ENCODE assay signal across 21 cellular contexts in genomic region chr4:94828882-94829281, GRCh38.
DNase-seq lines count a peak whose midpoint lies in the region; ATAC-seq, FAIRE-seq and TF ChIP-seq lines count a peak whose summit lies in the region.
"Had no signal": no experiment of that assay in that cellular context is flagged by ENCODE, and none has a peak within 500 bp of the region (broad histone marks: within the 10 kb centered on the region; RNA-seq: fewer than 3 reads in every experiment).

No MANE protein-coding gene starts in this region.

- no peak for TF ChIP-seq EP300 in A549 (IDR thresholded peaks at IDR 0.05)

- DNase-seq in A549 (ENCODE audit: low read depth in 1 of 2, low spot score in 1 of 2) (no peak), NCI-H226 (peak; percentile 17), bronchial epithelial cell (ENCODE audit: low read depth) (peak; percentile 97), keratinocyte (ENCODE audit: low read depth, low spot score) (peak; percentile 57), HFFc6 (no peak), aorta (no peak)
- DNase-seq: 8988T, DMS 273 treated with DMSO at 0.1 percent for 48 hours, DND-41, KG1, NCI-H1436, NCI-H1930, NCI-H2171, NCI-H446 treated with DMSO at 0.1 percent for 48 hours, NCI-H69, SIG-M5 had no signal

- no peaks in the 10 kb centered on the region for H3K9me1 ChIP-seq in keratinocyte (ENCODE audit: control insufficient read depth, extremely low read depth, insufficient read depth, low read length)

- H3K9ac ChIP-seq in keratinocyte (ENCODE audit: control insufficient read depth, extremely low read depth, insufficient read depth, low read length) = peak overlapping the region; percentile 40

- peaks cover 37% of the 10 kb centered on the region for H3K4me1 ChIP-seq in A549
- peaks cover 30% of the 10 kb centered on the region for H3K4me1 ChIP-seq in keratinocyte (ENCODE audit: control insufficient read depth, extremely low read depth, insufficient read depth, low read length)
- peaks cover 2 to 3% of the 10 kb centered on the region in 2 donors for H3K4me1 ChIP-seq in aorta (ENCODE audit: control insufficient read depth in 1 of 2, insufficient read depth in 2 of 2, low read length in 2 of 2)

- H3K27ac ChIP-seq in A549 = peak overlapping the region in 1 of 2 experiments; percentile 37; a peak in 1 of 6 replicates
- H3K27ac ChIP-seq in keratinocyte (ENCODE audit: control insufficient read depth, insufficient read depth, low read length) = peak overlapping the region; percentile 93
- no peak overlapping the region for H3K27ac ChIP-seq in aorta (ENCODE audit: low read depth in 1 of 2, low read length in 2 of 2)

- H3K4me3 ChIP-seq in A549 (no peak overlapping the region), bronchial epithelial cell (ENCODE audit: low read depth, low read length) (no peak overlapping the region), keratinocyte (ENCODE audit: control insufficient read depth in 2 of 3, extremely low read depth in 1 of 3, insufficient read depth in 2 of 3, low read depth in 1 of 3, low read length in 3 of 3) (no peak overlapping the region), aorta (ENCODE audit: low read length in 2 of 2) (no peak overlapping the region)

- 0 out of 3 replicates have a peak overlapping the region, but pooled peaks have one; percentile 3 for H3K4me2 ChIP-seq in A549
- peak overlapping the region; percentile 37 for H3K4me2 ChIP-seq in keratinocyte (ENCODE audit: control insufficient read depth, extremely low read depth, insufficient read depth, low read depth, low read length)

- H3K9me3 ChIP-seq in A549 = no peaks in the 10 kb centered on the region
- H3K9me3 ChIP-seq in keratinocyte (ENCODE audit: control insufficient read depth, low read depth, low read length) = no peaks in the 10 kb centered on the region
- no peaks in the 10 kb centered on the region for H3K9me3 ChIP-seq in aorta (ENCODE audit: control insufficient read depth, low read length)

- no peaks in the 10 kb centered on the region for H3K9me3 Mint-ChIP-seq in HFFc6

- intact Hi-C loops in aorta (cut with DNase I) = no loop called here

- H3K27me3 ChIP-seq in bronchial epithelial cell (ENCODE audit: control insufficient read depth, insufficient read depth, low read length) (no peaks in the 10 kb centered on the region), keratinocyte (ENCODE audit: control insufficient read depth, extremely low read depth, insufficient read depth, low read length) (no peaks in the 10 kb centered on the region), aorta (ENCODE audit: control insufficient read depth in 1 of 2, insufficient read depth in 2 of 2, low read length in 1 of 2) (no peaks in the 10 kb centered on the region)

- peaks cover 11% of the 10 kb centered on the region for H3K4me1 Mint-ChIP-seq in HFFc6 (ENCODE audit: low read depth)
- H3K4me1 Mint-ChIP-seq: B cell had no signal

- H3K36me3 ChIP-seq in bronchial epithelial cell (ENCODE audit: control insufficient read depth, insufficient read depth, low read length) (no peaks in the 10 kb centered on the region), keratinocyte (ENCODE audit: control insufficient read depth in 2 of 2, extremely low read depth in 1 of 2, insufficient read depth in 2 of 2, low read length in 2 of 2) (no peaks in the 10 kb centered on the region), aorta (ENCODE audit: control insufficient read depth in 1 of 2, insufficient read depth in 2 of 2, low read length in 1 of 2) (no peaks in the 10 kb centered on the region)

- H3K4me3 Mint-ChIP-seq in HFFc6 = no peak overlapping the region
- H3K4me3 Mint-ChIP-seq: B cell had no signal

- no peak for TF ChIP-seq RAD21 in A549 (conservative IDR thresholded peaks at IDR 0.05 in 1 of 2, IDR thresholded peaks at IDR 0.05 in 1 of 2)

- no peaks in the 10 kb centered on the region for H4K20me1 ChIP-seq in keratinocyte (ENCODE audit: control insufficient read depth, extremely low read depth, insufficient read depth, low read length)

- ATAC-seq in A549 = no peak
- no peak for ATAC-seq in HG03039 (IDR thresholded peaks at IDR 0.05; ENCODE audit: unreplicated experiment)
- ATAC-seq in HG02981 (IDR thresholded peaks at IDR 0.05; ENCODE audit: unreplicated experiment) = no peak
- no peak for ATAC-seq in aorta (ENCODE audit: low FRiP score)
- ATAC-seq: HepG2 had no signal

- POLR2A ChIA-PET in A549 (lab: Yijun Ruan, JAX) = interaction anchor here (1.4 kb wide), 1 partner anchor 71 kb away, joined by 3 read pairs; the partner anchor contains the start of gene BMPR1B

- no peak overlapping the region for H3K27ac Mint-ChIP-seq in HFFc6
- H3K27ac Mint-ChIP-seq: B cell had no signal

- no peaks in the 10 kb centered on the region for H3K79me2 ChIP-seq in keratinocyte (ENCODE audit: control insufficient read depth, insufficient read depth, low read length)

- WGBS in A549 (ENCODE audit: missing lambda C conversion rate) = 86% methylated on average over 1 of the region's 1 CpG
- WGBS in aorta, 2 donors = 99 to 100% methylated on average over 1 of the region's 1 CpG

- CTCF ChIA-PET in A549 (lab: Yijun Ruan, JAX) = no interaction called here

- no peak overlapping the region for H2AFZ ChIP-seq in keratinocyte (ENCODE audit: control insufficient read depth, low read length)

- TF ChIP-seq CTCF in A549 (IDR thresholded peaks at IDR 0.05) (no peak), bronchial epithelial cell (IDR thresholded peaks at IDR 0.05; ENCODE audit: insufficient read depth, low read length, severe bottlenecking) (no peak), keratinocyte (optimal IDR thresholded peaks at IDR 0.05 in 1 of 3, IDR thresholded peaks at IDR 0.05 in 1 of 3, conservative IDR thresholded peaks at IDR 0.05 in 1 of 3; ENCODE audit: extremely low read depth in 1 of 3, insufficient read depth in 2 of 3, low read length in 3 of 3) (no peak), HFFc6 (IDR thresholded peaks at IDR 0.05) (no peak)

- H3K36me3 Mint-ChIP-seq in HFFc6 (ENCODE audit: low read depth) = no peaks in the 10 kb centered on the region

- TF ChIP-seq POLR2A in A549 (IDR thresholded peaks at IDR 0.05; ENCODE audit: low read length) = no peak

- dilution Hi-C loops in keratinocyte (cut with MboI; ENCODE audit: extremely low pct_ligation_motif_present, low sequenced_read_pairs) = no loop called here

- H3K27me3 Mint-ChIP-seq in HFFc6 (ENCODE audit: insufficient read depth) = peaks cover 19% of the 10 kb centered on the region
- H3K27me3 Mint-ChIP-seq: B cell had no signal

- FAIRE-seq in A549 (lab: Jason Lieb, UNC) (no peak), bronchial epithelial cell (lab: Jason Lieb, UNC) (no peak), keratinocyte (lab: Jason Lieb, UNC) (peak; percentile 13)
- FAIRE-seq: H54, HepG2 had no signal

TF ChIP-seq in A549, 52 proteins besides CTCF, POLR2A, EP300 and RAD21 (continues in another document):
- TF ChIP-seq CHD4 (IDR thresholded peaks at IDR 0.05; ENCODE audit: borderline replicate concordance) (no peak), EHF (CRISPR knock-in tag; IDR thresholded peaks at IDR 0.05) (no peak), KDM5A (IDR thresholded peaks at IDR 0.05) (no peak), MAFK (IDR thresholded peaks at IDR 0.05; ENCODE audit: partially characterized antibody) (no peak), RARB (CRISPR knock-in tag; IDR thresholded peaks at IDR 0.05) (no peak), HDAC2 (IDR thresholded peaks at IDR 0.05) (no peak), ZSCAN20 (CRISPR knock-in tag; IDR thresholded peaks at IDR 0.05) (no peak), EHMT2 (IDR thresholded peaks at IDR 0.05; ENCODE audit: low read depth) (no peak), ELK1 (IDR thresholded peaks at IDR 0.05; ENCODE audit: low read depth, low read length) (no peak), PHF8 (IDR thresholded peaks at IDR 0.05; ENCODE audit: borderline replicate concordance, low read depth) (no peak), CBX8 (IDR thresholded peaks at IDR 0.05) (no peak), HMGXB4 (CRISPR knock-in tag; IDR thresholded peaks at IDR 0.05; ENCODE audit: borderline replicate concordance) (no peak), FOSL2 (IDR thresholded peaks at IDR 0.05) (no peak), FOSL2 (CRISPR knock-in tag; IDR thresholded peaks at IDR 0.05) (no peak), ZC3H11A (IDR thresholded peaks at IDR 0.05) (no peak)

Comparison
In these comparisons a context has a peak if more than half of its experiments do, and no peak if none do; other contexts are left out.
1. DNase-seq: peak in NCI-H226 (single experiment), bronchial epithelial cell (single experiment) and keratinocyte (single experiment); none in A549 (0 of 2), HFFc6 (single experiment) and aorta (0 of 2).